Comparison of ENCODE assay signal across 1 cellular context in the genomic region with DNA sequence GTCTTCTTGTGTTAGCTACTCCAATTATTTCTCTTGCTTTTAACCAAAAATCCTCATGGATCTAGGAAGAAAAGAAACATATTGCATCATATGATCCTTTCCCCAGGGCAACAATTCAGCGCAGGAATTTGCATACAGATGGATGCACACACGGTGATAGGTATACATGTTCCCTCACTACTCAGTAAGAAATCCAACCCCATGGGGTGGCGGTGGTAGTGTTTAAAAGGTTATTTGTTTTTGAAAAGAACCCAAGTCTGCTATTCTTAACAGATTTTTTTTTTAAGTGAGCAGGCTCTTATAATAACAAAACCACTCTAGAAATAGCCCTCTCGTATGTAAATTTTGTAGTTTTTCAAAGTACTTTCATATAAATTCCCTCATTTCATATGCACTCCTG.
TF ChIP-seq lines count a peak whose summit lies in the region.

No MANE protein-coding gene starts in this region.

TF ChIP-seq in H1, 55 proteins besides CTCF, POLR2A, EP300 and RAD21 (continued from another document):
- peak; percentile 88 for TF ChIP-seq CEBPB (IDR thresholded peaks at IDR 0.05; ENCODE audit: low read depth, low read length)
- no peak for TF ChIP-seq KDM5A (IDR thresholded peaks at IDR 0.05; ENCODE audit: low read length)
